15 cellular contexts compared by ENCODE assay signal in genomic region chr14:94636744-94637412, GRCh38. TPM values are rescaled to one million over a fixed set of nuclear protein-coding genes. Genes with fewer than 3 reads are reported as not detected.
DNase-seq lines count a peak whose midpoint lies in the region; ATAC-seq, FAIRE-seq and TF ChIP-seq lines count a peak whose summit lies in the region.
"Had no signal": no experiment of that assay in that cellular context is flagged by ENCODE, and none has a peak within 500 bp of the region (broad histone marks: within the 10 kb centered on the region; RNA-seq: fewer than 3 reads in every experiment).

No MANE protein-coding gene starts in this region.

- peaks cover 0 to 5% (median 3%) of the 10 kb centered on the region in 3 donors for H3K4me1 ChIP-seq in pancreas
- H3K4me1 ChIP-seq: thyroid gland had no signal

- DNase-seq in NCI-H1694 treated with DMSO at 0.1 percent for 48 hours (lab: John Stamatoyannopoulos, UW) (peak; percentile 3), NCI-H1694 (lab: John Stamatoyannopoulos, UW) (no peak), MV-4-11 (lab: John Stamatoyannopoulos, UW) (peak; percentile 26), dermis blood vessel endothelial cell (peak; percentile 44), pancreas (peak in 1 of 6 donors; percentile 6), anterior cingulate cortex (lab: John Stamatoyannopoulos, UW) (no peak)
- DNase-seq in activated CD4-positive, alpha-beta T cell treated with anti-CD3 and anti-CD28 coated beads, Interleukin-2, amount 50 U/mL, for 4 hours = no peak
- DNase-seq: NCI-H2107, RPMI8226, thyroid gland had no signal

- ATAC-seq in pancreas (peak in 3 of 4 donors; percentile 36 to 78 (median 69)), HG02884 (IDR thresholded peaks at IDR 0.05; ENCODE audit: unreplicated experiment) (no peak)

- H3K27me3 ChIP-seq in pancreas = no peaks in the 10 kb centered on the region
- H3K27me3 ChIP-seq: thyroid gland had no signal

- H3K36me3 ChIP-seq in pancreas = no peaks in the 10 kb centered on the region
- H3K36me3 ChIP-seq: thyroid gland had no signal

- no peak overlapping the region for H3K4me3 ChIP-seq in pancreas
- H3K4me3 ChIP-seq: thyroid gland had no signal

- 43 to 46% methylated on average over 2 of the region's 2 CpGs for WGBS in pancreas, 2 donors

- H3K27ac ChIP-seq in pancreas = peak overlapping the region in 1 of 4 donors; percentile 23
- H3K27ac ChIP-seq: thyroid gland had no signal

- FAIRE-seq in pancreas (lab: Jason Lieb, UNC) = no peak
- FAIRE-seq: astrocyte, endothelial cell of umbilical vein had no signal

- H3K9me3 ChIP-seq in pancreas = no peaks in the 10 kb centered on the region
- H3K9me3 ChIP-seq: thyroid gland had no signal

- intact Hi-C loops in pancreas (cut with DNase I) = no loop called here

- no peak for TF ChIP-seq CTCF in pancreas (IDR thresholded peaks at IDR 0.05)

RNA-seq across cellular contexts. Expression of gene SERPINA3, which starts 24.7 kb away (rescaled TPM):
- total RNA-seq in dermis blood vessel endothelial cell (0.05 and 0.17 TPM in 2 replicates), pancreas (1,000 to 10,000 TPM; 1,011 to 4,136 (median 2,518) TPM)
- polyA plus RNA-seq in pancreas = 1,000 to 10,000 TPM; 1,409 to 2,934 TPM
- total RNA-seq: endothelial cell of umbilical vein, HT1080, skeletal muscle tissue had no signal
- polyA plus RNA-seq: endothelial cell of umbilical vein had no signal

RNA-seq across cellular contexts. Expression of gene SERPINA5, which starts 55.7 kb away (rescaled TPM):
- total RNA-seq in dermis blood vessel endothelial cell (0.17 and 0.33 TPM in 2 replicates), pancreas (100 to 1,000 TPM in 1 of 6 donors, 10 to 100 TPM in 5; 52.3 to 130 (median 96.0) TPM)
- 100 to 1,000 TPM in 1 of 2 donors, 10 to 100 TPM in 1; 67.2 to 139 TPM for polyA plus RNA-seq in pancreas
- total RNA-seq: endothelial cell of umbilical vein, HT1080 had no signal

Comparison
In these comparisons a context has a peak if more than half of its experiments do, and no peak if none do; other contexts are left out.
1. DNase-seq: peak in NCI-H1694 treated with DMSO at 0.1 percent for 48 hours (single experiment), MV-4-11 (single experiment) and dermis blood vessel endothelial cell (single experiment); none in NCI-H1694 (single experiment), anterior cingulate cortex (0 of 58) and activated CD4-positive, alpha-beta T cell treated with anti-CD3 and anti-CD28 coated beads, Interleukin-2, amount 50 U/mL, for 4 hours (0 of 2).
2. RNA of gene SERPINA3, which starts 24.7 kb away (total RNA-seq): 1,011 to 4,136 TPM in pancreas; 0.05 to 0.17 TPM in dermis blood vessel endothelial cell; every median in the first group is over 100 times any median in the second.
3. RNA of gene SERPINA5, which starts 55.7 kb away (total RNA-seq): 52.3 to 130 TPM in pancreas; 0.17 to 0.33 TPM in dermis blood vessel endothelial cell; every median in the first group is over 10 times any median in the second.